ENCODE assay signal across 1 cellular context in the genomic region with DNA sequence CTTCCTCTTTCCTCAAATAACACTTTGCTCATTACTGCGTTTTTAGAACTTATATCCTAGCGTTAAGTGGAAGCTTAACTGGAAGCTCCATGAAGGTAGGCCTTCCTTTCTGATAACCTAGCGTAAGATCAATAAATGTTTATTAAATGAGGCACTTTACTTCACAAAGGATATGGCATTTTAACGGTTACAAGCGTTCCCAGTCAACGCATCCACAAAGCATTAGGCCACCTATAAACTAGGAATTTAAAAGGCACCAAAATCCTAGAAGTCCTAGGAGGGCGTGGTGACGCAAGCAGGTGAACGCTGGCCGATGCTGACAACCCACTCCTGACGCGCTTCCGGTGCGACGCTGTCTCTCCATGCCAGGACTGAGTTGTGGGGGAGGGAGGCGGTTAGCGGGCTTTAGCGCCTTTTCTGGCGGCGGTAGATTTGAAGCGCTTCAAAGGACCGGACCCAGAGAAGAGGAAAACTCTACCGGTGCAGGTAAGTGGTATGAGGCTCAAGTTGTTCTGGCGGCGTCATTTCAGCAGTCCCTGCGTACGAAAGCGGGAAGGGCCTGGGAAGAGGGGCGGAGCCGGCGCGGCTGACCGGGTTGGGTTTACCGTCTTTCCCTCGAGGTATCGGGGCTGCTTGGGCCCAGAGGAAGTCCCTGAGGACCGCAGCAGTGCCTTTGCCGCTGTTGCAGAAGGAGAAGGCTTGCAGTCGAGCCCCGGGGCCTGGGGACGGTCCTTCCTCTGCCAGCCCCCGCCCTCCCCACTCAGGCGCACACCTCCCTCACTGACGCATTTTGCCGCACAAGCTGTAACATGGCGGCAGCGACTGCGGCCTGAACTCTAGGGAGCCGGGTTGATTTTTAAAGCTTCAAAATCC.
TF ChIP-seq lines count a peak whose summit lies in the region.

TSS of gene PPIG (plus strand) at position 347 of the 873 bp plus-strand sequence. CDS start 19,691 bp downstream, outside the sequence.

TF ChIP-seq in neural cell, 6 proteins besides CTCF, POLR2A, EP300 and RAD21 (continued from another document):
- peak; percentile 95 for TF ChIP-seq POLR2AphosphoS5 (IDR thresholded peaks at IDR 0.05)
- TF ChIP-seq TAF1 (IDR thresholded peaks at IDR 0.05; ENCODE audit: low read depth) = peak; percentile 61
- no peak for TF ChIP-seq EZH2 (IDR thresholded peaks at IDR 0.05; ENCODE audit: borderline replicate concordance, insufficient read depth, low read length, poor library complexity, severe bottlenecking)
- TF ChIP-seq SMC3 (conservative IDR thresholded peaks at IDR 0.05; ENCODE audit: poor library complexity) = peak; percentile 43
